ENCODE assay signal across 17 cellular contexts in the genomic region with DNA sequence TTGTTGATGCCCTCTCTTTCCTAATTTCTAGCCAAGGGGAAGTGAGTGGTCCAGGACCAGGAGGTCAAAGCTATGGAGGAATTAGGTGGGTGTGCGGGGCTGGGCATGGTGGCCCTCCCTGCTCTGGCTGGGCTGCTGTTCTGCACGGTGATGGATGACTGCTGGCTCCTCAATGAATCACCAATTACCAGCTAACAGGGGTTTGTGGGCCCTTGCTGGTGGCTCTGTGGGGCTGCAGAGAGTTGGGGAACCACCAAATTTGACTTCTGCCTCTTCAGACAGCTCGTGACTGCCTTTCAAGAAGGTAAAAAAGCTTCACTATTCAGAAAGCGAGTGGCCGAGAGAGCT. TPM values are rescaled to one million over a fixed set of nuclear protein-coding genes. Genes with fewer than 3 reads are reported as not detected.
DNase-seq lines count a peak whose midpoint lies in the region; ATAC-seq and TF ChIP-seq lines count a peak whose summit lies in the region.
"Had no signal": no experiment of that assay in that cellular context is flagged by ENCODE, and none has a peak within 500 bp of the region (broad histone marks: within the 10 kb centered on the region; RNA-seq: fewer than 3 reads in every experiment).

No MANE protein-coding gene starts in this region.

- no peak for TF ChIP-seq EP300 in upper lobe of left lung (IDR thresholded peaks at IDR 0.05)

- no peak for TF ChIP-seq CTCF in upper lobe of left lung (IDR thresholded peaks at IDR 0.05)

- no peaks in the 10 kb centered on the region for H3K27me3 ChIP-seq in upper lobe of left lung
- no peaks in the 10 kb centered on the region for H3K27me3 ChIP-seq in CD4-positive, alpha-beta memory T cell (ENCODE audit: insufficient read depth, low read length)

- no peak for TF ChIP-seq POLR2A in upper lobe of left lung (IDR thresholded peaks at IDR 0.05)

- H3K9me3 ChIP-seq in upper lobe of left lung: no peaks in the 10 kb centered on the region
- no peaks in the 10 kb centered on the region for H3K9me3 ChIP-seq in CD4-positive, alpha-beta memory T cell (ENCODE audit: control insufficient read depth in 1 of 2, low read length in 2 of 2)
- H3K9me3 ChIP-seq: Caco-2 had no signal

- H3K36me3 Mint-ChIP-seq in CD4-positive, alpha-beta memory T cell: no peaks in the 10 kb centered on the region
- H3K36me3 Mint-ChIP-seq: CD8-positive, alpha-beta T cell had no signal

- intact Hi-C loops in CD4-positive, alpha-beta memory T cell (cut with micrococcal nuclease): no loop called here

- CTCF ChIA-PET in CD4-positive, alpha-beta memory T cell (lab: Charles Lee; ENCODE audit: partially characterized antibody): no interaction called here

- ATAC-seq in upper lobe of left lung (ENCODE audit: low FRiP score in 2 of 2) (no peak), GM21619 (IDR thresholded peaks at IDR 0.05; ENCODE audit: unreplicated experiment) (no peak)
- ATAC-seq: CD8-positive, alpha-beta T cell; GM23338 had no signal

- peaks cover 0 to 5% (median 2%) of the 10 kb centered on the region in 4 donors for H3K4me1 ChIP-seq in upper lobe of left lung
- no peaks in the 10 kb centered on the region for H3K4me1 ChIP-seq in CD4-positive, alpha-beta memory T cell (ENCODE audit: insufficient read depth, low read length)
- H3K4me1 ChIP-seq: Caco-2 had no signal

- 69 to 70% methylated on average over 5 of the region's 5 CpGs for WGBS in upper lobe of left lung, 2 donors

- POLR2A ChIA-PET in CD4-positive, alpha-beta memory T cell (lab: Charles Lee; ENCODE audit: partially characterized antibody): no interaction called here

- H3K27me3 Mint-ChIP-seq in CD4-positive, alpha-beta memory T cell: peaks cover 6 to 9% of the 10 kb centered on the region in 2 donors

- peak; percentile 26 for DNase-seq in ecto neural progenitor cell (ENCODE audit: low spot score)
- peak; percentile 49 for DNase-seq in mesenteric fat pad (ENCODE audit: low spot score)
- DNase-seq in upper lobe of left lung: peak; percentile 3 to 9
- no peak for DNase-seq in HCEC 1CT
- DNase-seq in CD4-positive, alpha-beta memory T cell: no peak
- DNase-seq: C1 segment of cervical spinal cord; Caco-2; CD8-positive, alpha-beta T cell; DMS153; DND-41; H9; HFFc6 had no signal

- H3K36me3 ChIP-seq in upper lobe of left lung: no peaks in the 10 kb centered on the region
- H3K36me3 ChIP-seq in CD4-positive, alpha-beta memory T cell (ENCODE audit: insufficient read depth, low read length): no peaks in the 10 kb centered on the region

- H3K9me3 Mint-ChIP-seq in CD4-positive, alpha-beta memory T cell: peaks cover 0 to 12% (median 2%) of the 10 kb centered on the region in 8 donors
- H3K9me3 Mint-ChIP-seq: GM23338, H9, HFFc6 had no signal

- no peak overlapping the region for H3K27ac Mint-ChIP-seq in CD4-positive, alpha-beta memory T cell
- H3K27ac Mint-ChIP-seq: CD8-positive, alpha-beta T cell; GM23338; H9; HFFc6 had no signal

- H3K4me3 ChIP-seq in upper lobe of left lung: no peak overlapping the region
- H3K4me3 ChIP-seq in CD4-positive, alpha-beta memory T cell (ENCODE audit: low read length in 2 of 2): no peak overlapping the region
- H3K4me3 ChIP-seq: GM23338 had no signal

- no peak overlapping the region for H3K4me3 Mint-ChIP-seq in CD4-positive, alpha-beta memory T cell
- H3K4me3 Mint-ChIP-seq: CD8-positive, alpha-beta T cell; GM23338; H9; HFFc6 had no signal

- no peaks in the 10 kb centered on the region for H3K4me1 Mint-ChIP-seq in CD4-positive, alpha-beta memory T cell
- H3K4me1 Mint-ChIP-seq: H9 had no signal

- H3K27ac ChIP-seq in upper lobe of left lung: no peak overlapping the region
- H3K27ac ChIP-seq in CD4-positive, alpha-beta memory T cell (ENCODE audit: low read depth, low read length): no peak overlapping the region

RNA-seq across cellular contexts. Expression of gene HABP2, which starts 35.0 kb away (rescaled TPM):
- not detected for total RNA-seq in mesenteric fat pad
- total RNA-seq in upper lobe of left lung: 10 to 100 TPM in 1 of 6 donors, 1 to 10 TPM in 1, under 1 TPM in 2, not detected in 2; 0.15 to 10.3 (median 1.3) TPM
- not detected for total RNA-seq in CD4-positive, alpha-beta memory T cell
- polyA plus RNA-seq in CD4-positive, alpha-beta memory T cell: not detected
- total RNA-seq: A172; A673; CD8-positive, alpha-beta T cell; GM23338; H4; H9; HFFc6 had no signal
- polyA plus RNA-seq: GM23338 had no signal

Comparison
In these comparisons a context has a peak if more than half of its experiments do, and no peak if none do; other contexts are left out.
1. DNase-seq: peak in ecto neural progenitor cell (single experiment), mesenteric fat pad (single experiment) and upper lobe of left lung (2 of 2); none in HCEC 1CT (single experiment) and CD4-positive, alpha-beta memory T cell (0 of 5).